11 cellular contexts compared by ENCODE assay signal in the genomic region with DNA sequence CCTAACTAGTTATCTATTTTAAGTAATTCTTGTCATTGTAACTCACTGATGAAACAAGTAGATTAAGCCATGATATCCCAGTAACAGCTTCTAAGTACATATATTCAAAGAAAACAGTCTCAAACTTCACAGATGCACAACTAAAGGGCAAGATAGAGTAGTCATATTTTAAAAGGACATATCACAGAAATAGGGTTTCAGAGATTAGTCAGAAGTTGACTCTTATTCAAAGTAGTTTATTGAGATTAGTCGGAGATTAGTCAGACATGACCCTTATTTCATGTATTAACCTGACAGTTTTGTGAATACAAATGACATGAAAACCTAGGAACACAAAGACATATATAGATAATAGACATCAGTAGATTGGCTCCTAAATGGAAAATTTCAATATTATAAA. TPM values are rescaled to one million over a fixed set of nuclear protein-coding genes. Genes with fewer than 3 reads are reported as not detected.
DNase-seq lines count a peak whose midpoint lies in the region; ATAC-seq and TF ChIP-seq lines count a peak whose summit lies in the region.
"Had no signal": no experiment of that assay in that cellular context is flagged by ENCODE, and none has a peak within 500 bp of the region (broad histone marks: within the 10 kb centered on the region; RNA-seq: fewer than 3 reads in every experiment).

No MANE protein-coding gene starts in this region.

- ATAC-seq in GM21390 (IDR thresholded peaks at IDR 0.05; ENCODE audit: unreplicated experiment) (peak; percentile 91), HG03196 (IDR thresholded peaks at IDR 0.05; ENCODE audit: unreplicated experiment) (peak; percentile 84), GM23338 (no peak)

- BruUV-seq in mammary epithelial cell (replicated peaks; lab: Mats Ljungman, UMichigan): TSS peak; percentile 18

- H3K9me3 ChIP-seq in mammary epithelial cell (replicated peaks; ENCODE audit: insufficient read depth, low read length): no peaks in the 10 kb centered on the region
- H3K9me3 ChIP-seq: thoracic aorta had no signal

- in situ Hi-C loops in GM13976 (cut with MboI; ENCODE audit: low sequenced_read_pairs, unreplicated experiment): no loop called here
- in situ Hi-C loops in mammary epithelial cell (cut with MboI; ENCODE audit: low sequenced_read_pairs in 2 of 2): no loop called here

- no peaks in the 10 kb centered on the region for H3F3A ChIP-seq in GM23338 (replicated peaks; ENCODE audit: low read depth)

- CTCF ChIA-PET in mammary epithelial cell (lab: Charles Lee; ENCODE audit: low non-redundant PET): no interaction called here

- H3K4me1 ChIP-seq in mammary epithelial cell (ENCODE audit: insufficient read depth, low read length): peaks cover 28% of the 10 kb centered on the region
- no peaks in the 10 kb centered on the region for H3K4me1 ChIP-seq in GM23338 (ENCODE audit: insufficient read depth)

- H3K36me3 ChIP-seq in mammary epithelial cell (ENCODE audit: insufficient read depth, low read length) (peaks cover 2% of the 10 kb centered on the region), GM23338 (ENCODE audit: insufficient read depth) (0 out of 2 replicates have a peak, but pooled peaks cover 3% of the 10 kb centered on the region)
- H3K36me3 ChIP-seq: thoracic aorta had no signal

- H3K79me2 ChIP-seq in mammary epithelial cell (ENCODE audit: insufficient read depth, low read length): no peaks in the 10 kb centered on the region
- no peaks in the 10 kb centered on the region for H3K79me2 ChIP-seq in GM23338 (replicated peaks; ENCODE audit: insufficient read depth)

- H3K4me3 ChIP-seq in mammary epithelial cell (replicated peaks in 1 of 3; ENCODE audit: insufficient read depth in 1 of 3, low read depth in 2 of 3, low read length in 3 of 3) (no peak overlapping the region), GM23338 (no peak overlapping the region)
- H3K4me3 ChIP-seq: thoracic aorta had no signal

- H4K20me1 ChIP-seq in mammary epithelial cell (ENCODE audit: insufficient read depth, low read length): no peaks in the 10 kb centered on the region
- H4K20me1 ChIP-seq in GM23338 (replicated peaks; ENCODE audit: insufficient read depth): no peaks in the 10 kb centered on the region

- intact Hi-C loops in mammary epithelial cell (cut with micrococcal nuclease): no loop called here

- H3K27ac ChIP-seq in mammary epithelial cell (ENCODE audit: insufficient read depth, low read depth, low read length): peak overlapping the region; percentile 75
- H3K27ac ChIP-seq in GM23338 (ENCODE audit: low read depth): no peak overlapping the region; the same call in 1 of the 2 replicates
- H3K27ac ChIP-seq: thoracic aorta had no signal

- dilution Hi-C loops in mammary epithelial cell (cut with HindIII; ENCODE audit: low sequenced_read_pairs): no loop called here

- H3K9me3 Mint-ChIP-seq in mesothelial cell of epicardium: peaks cover 2% of the 10 kb centered on the region
- no peaks in the 10 kb centered on the region for H3K9me3 Mint-ChIP-seq in GM23338

- H3K27me3 Mint-ChIP-seq in mesothelial cell of epicardium (ENCODE audit: low read depth) (no peaks in the 10 kb centered on the region), GM23338 (ENCODE audit: insufficient read depth, low read depth, poor library complexity) (no peaks in the 10 kb centered on the region)

- H3K27me3 ChIP-seq in mammary epithelial cell (ENCODE audit: insufficient read depth, low read length): no peaks in the 10 kb centered on the region
- H3K27me3 ChIP-seq in GM23338 (ENCODE audit: insufficient read depth): no peaks in the 10 kb centered on the region

- H3K9me2 ChIP-seq in GM23338 (ENCODE audit: insufficient read depth): no peaks in the 10 kb centered on the region

- H3K4me3 Mint-ChIP-seq in mesothelial cell of epicardium: no peak overlapping the region
- H3K4me3 Mint-ChIP-seq in GM23338: no peak overlapping the region

- peaks cover 15% of the 10 kb centered on the region for H3K4me1 Mint-ChIP-seq in mesothelial cell of epicardium
- 0 out of 3 replicates have a peak, but pooled peaks cover 5% of the 10 kb centered on the region for H3K4me1 Mint-ChIP-seq in GM23338

- H3K36me3 Mint-ChIP-seq in mesothelial cell of epicardium: peaks cover 33% of the 10 kb centered on the region
- peaks cover 21% of the 10 kb centered on the region for H3K36me3 Mint-ChIP-seq in GM23338 (ENCODE audit: low read depth)

- H3K27ac Mint-ChIP-seq in mesothelial cell of epicardium (no peak overlapping the region), GM23338 (no peak overlapping the region)

- TF ChIP-seq CTCF in GM13976 (IDR thresholded peaks at IDR 0.05; ENCODE audit: borderline replicate concordance, control extremely low read depth, extremely low read depth, insufficient read depth, missing control alignments) (no peak), mammary epithelial cell (conservative IDR thresholded peaks at IDR 0.05 in 1 of 2, IDR thresholded peaks at IDR 0.05 in 1 of 2; ENCODE audit: extremely low read depth in 1 of 2, insufficient read depth in 1 of 2, low read depth in 1 of 2, low read length in 2 of 2) (no peak), mesothelial cell of epicardium (IDR thresholded peaks at IDR 0.05; ENCODE audit: unreplicated experiment) (no peak), GM23338 (conservative IDR thresholded peaks at IDR 0.05; ENCODE audit: low read depth in 2 of 2) (no peak)

- H2AFZ ChIP-seq in mammary epithelial cell (ENCODE audit: low read depth, low read length): no peak overlapping the region
- H2AFZ ChIP-seq in GM23338: no peak overlapping the region

- H3K4me2 ChIP-seq in mammary epithelial cell (ENCODE audit: insufficient read depth, low read depth, low read length) (peak overlapping the region; percentile 70), GM23338 (no peak overlapping the region)

- 0% methylated on average over 1 of the region's 1 CpG for WGBS in mammary epithelial cell (ENCODE audit: low coverage, missing lambda C conversion rate)

- H3K9ac ChIP-seq in mammary epithelial cell (ENCODE audit: insufficient read depth, low read length): no peak overlapping the region

- peak; percentile 44 for DNase-seq in GM13976 (ENCODE audit: low spot score)
- DNase-seq in mammary epithelial cell: peak; percentile 72
- DNase-seq in T1000 (lab: John Stamatoyannopoulos, UW): no peak
- DNase-seq in mesothelial cell of epicardium (ENCODE audit: low spot score in 2 of 2, unreplicated experiment in 2 of 2): no peak
- DNase-seq in GM23338 (ENCODE audit: low spot score): no peak
- DNase-seq in retina: no peak
- DNase-seq: activated CD4-positive, alpha-beta T cell treated with anti-CD3 and anti-CD28 coated beads for 48 hours; posterior cingulate gyrus had no signal

TF ChIP-seq in GM23338, 12 proteins besides CTCF, POLR2A, EP300 and RAD21 (continues in another document):
- no peak for TF ChIP-seq ZNF114 (CRISPR knock-in tag; IDR thresholded peaks at IDR 0.05)
- no peak for TF ChIP-seq POLR2AphosphoS5 (IDR thresholded peaks at IDR 0.05; ENCODE audit: low read depth)
- TF ChIP-seq CREB1 (CRISPR knock-in tag; IDR thresholded peaks at IDR 0.05; ENCODE audit: low read depth): no peak
- no peak for TF ChIP-seq EZH2phosphoT487 (IDR thresholded peaks at IDR 0.05; ENCODE audit: unreplicated experiment)
- no peak for TF ChIP-seq ZNF331 (CRISPR knock-in tag; IDR thresholded peaks at IDR 0.05; ENCODE audit: low read depth)

RNA-seq across cellular contexts. Expression of a gene that starts 15.9 kb away (rescaled TPM):
- total RNA-seq in mammary epithelial cell: 10 to 100 TPM in 1 of 2 donors, 1 to 10 TPM in 1; 6.8 to 11.2 TPM
- polyA plus RNA-seq in mammary epithelial cell: 9.2 TPM
- polyA minus RNA-seq in mammary epithelial cell: 4.5 TPM
- total RNA-seq in mesothelial cell of epicardium: 0.71 to 1.2 TPM (median 1.1 TPM) in 3 replicates
- 17.9 and 20.9 TPM in 2 replicates for total RNA-seq in GM23338 (2014; rRNA removed; shearing (Covaris generic))
- polyA plus RNA-seq in GM23338 (2016; fragmentation: Nextera tagmentation; extraction: Ambion mirVana): 25.8 and 27.1 TPM in 2 replicates

RNA-seq across cellular contexts. Expression of a gene that starts 35.0 kb away (rescaled TPM):
- 10 to 100 TPM; 18.2 to 22.0 TPM for total RNA-seq in mammary epithelial cell
- polyA plus RNA-seq in mammary epithelial cell: 10.4 TPM
- 13.2 TPM for polyA minus RNA-seq in mammary epithelial cell
- total RNA-seq in mesothelial cell of epicardium: 34.9 to 38.6 TPM (median 36.6 TPM) in 3 replicates
- total RNA-seq in GM23338 (2014; rRNA removed; shearing (Covaris generic)): 28.9 and 30.5 TPM in 2 replicates
- 20.1 and 22.4 TPM in 2 replicates for polyA plus RNA-seq in GM23338 (2016; fragmentation: Nextera tagmentation; extraction: Ambion mirVana)

RNA-seq across cellular contexts. Expression of a gene that starts 35.1 kb away (rescaled TPM):
- total RNA-seq in mammary epithelial cell: 10 to 100 TPM; 34.2 to 53.7 TPM
- polyA plus RNA-seq in mammary epithelial cell: 23.5 TPM
- 13.5 TPM for polyA minus RNA-seq in mammary epithelial cell
- 34.2 to 36.8 TPM (median 34.9 TPM) in 3 replicates for total RNA-seq in mesothelial cell of epicardium
- 22.7 and 35.0 TPM in 2 replicates for total RNA-seq in GM23338 (2014; rRNA removed; shearing (Covaris generic))
- 38.1 and 41.2 TPM in 2 replicates for polyA plus RNA-seq in GM23338 (2016; fragmentation: Nextera tagmentation; extraction: Ambion mirVana)

Comparison
In these comparisons a context has a peak if more than half of its experiments do, and no peak if none do; other contexts are left out.
1. DNase-seq: peak in GM13976 (single experiment) and mammary epithelial cell (single experiment); none in T1000 (single experiment), mesothelial cell of epicardium (0 of 2), GM23338 (single experiment) and retina (single experiment).